In the genomic region with DNA sequence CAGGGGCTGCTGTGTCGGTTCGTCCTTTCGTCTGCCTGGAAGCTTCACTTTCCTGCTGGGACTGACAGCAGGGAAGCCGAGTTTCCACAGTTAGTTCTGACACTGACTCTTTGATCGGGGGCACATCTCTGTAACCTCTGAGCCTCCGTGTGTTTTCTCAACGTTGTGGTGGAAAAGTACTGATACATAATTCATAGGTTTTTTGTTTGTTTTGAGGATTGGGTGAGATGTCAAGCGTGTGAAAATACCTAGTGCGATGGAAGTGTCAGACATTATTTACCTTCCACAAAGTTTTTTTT, we compare ENCODE assay signal across 8 cellular contexts. TPM values are rescaled to one million over a fixed set of nuclear protein-coding genes. Genes with fewer than 3 reads are reported as not detected.
A peak's percentile ranks its signal among the peaks of the same experiment; 100 is the strongest.
DNase-seq lines count a peak whose midpoint lies in the region; ATAC-seq and TF ChIP-seq lines count a peak whose summit lies in the region.

No MANE protein-coding gene starts in this region.

- H3K27me3 Mint-ChIP-seq in CD4-positive, alpha-beta T cell, result no peaks in the 10 kb centered on the region

- POLR2A ChIA-PET in CD4-positive, alpha-beta T cell (lab: Charles Lee), result interaction anchor here (0.6 to 1.6 kb wide), 9 partner anchors 33 to 1754 kb away, joined by 3 to 10 read pairs (median 3); a partner anchor contains a TSS

- CTCF ChIA-PET in CD4-positive, alpha-beta T cell (lab: Charles Lee), result interaction anchor here (1.1 kb wide), 1 partner anchor 250 kb away, joined by 3 read pairs; no protein-coding TSS in a partner anchor

- H3K9me3 Mint-ChIP-seq in CD4-positive, alpha-beta T cell, result no peaks in the 10 kb centered on the region

- peaks cover 54% of the 10 kb centered on the region for H3K36me3 Mint-ChIP-seq in CD4-positive, alpha-beta T cell (ENCODE audit: low read depth)

- no peak for TF ChIP-seq POLR2A in right lobe of liver (IDR thresholded peaks at IDR 0.05)

- H3K4me1 Mint-ChIP-seq in CD4-positive, alpha-beta T cell (ENCODE audit: low read depth), result peaks cover 29% of the 10 kb centered on the region

- intact Hi-C loops in CD4-positive, alpha-beta T cell (cut with DNase I, micrococcal nuclease), result loop anchor here (2.0 to 10.0 kb wide), 5 partner anchors 24 to 1284 kb away; a partner anchor contains a TSS
- intact Hi-C loops in ascending aorta (cut with DNase I), result loop anchor here (2.0 to 10.0 kb wide), 3 partner anchors 32 to 554 kb away; a partner anchor contains a TSS
- intact Hi-C loops in right lobe of liver (cut with DNase I), result no loop called here

- WGBS in right lobe of liver (ENCODE audit: insufficient coverage, low coverage, low lambda C conversion rate, missing lambda C conversion rate), result 1% methylated on average over 9 of the region's 9 CpGs
- under 1% methylated on average over 9 of the region's 9 CpGs for WGBS in urinary bladder

- H3K9me3 ChIP-seq in CD4-positive, alpha-beta T cell (ENCODE audit: control insufficient read depth, low read length), result no peaks in the 10 kb centered on the region
- H3K9me3 ChIP-seq in ascending aorta (no peaks in the 10 kb centered on the region), right lobe of liver (no peaks in the 10 kb centered on the region)

- H3K36me3 ChIP-seq in ascending aorta (peaks cover 7 to 15% of the 10 kb centered on the region in 2 donors), right lobe of liver (peaks cover 0 to 20% (median 5%) of the 10 kb centered on the region in 4 donors), urinary bladder (ENCODE audit: insufficient read depth) (peaks cover 5% of the 10 kb centered on the region)

- no peak for ATAC-seq in CD4-positive, alpha-beta T cell (ENCODE audit: poor library complexity)
- ATAC-seq in HG03175 (IDR thresholded peaks at IDR 0.05; ENCODE audit: unreplicated experiment) (peak; percentile 5), right lobe of liver (peak in 3 of 4 donors; percentile 23 to 37 (median 24))

- no peaks in the 10 kb centered on the region for H3K27me3 ChIP-seq in CD4-positive, alpha-beta T cell (ENCODE audit: control insufficient read depth, insufficient read depth, low read length)
- no peaks in the 10 kb centered on the region for H3K27me3 ChIP-seq in ascending aorta
- H3K27me3 ChIP-seq in right lobe of liver, result no peaks in the 10 kb centered on the region

- DNase-seq in CD4-positive, alpha-beta T cell, result no peak
- DNase-seq in ascending aorta (ENCODE audit: low spot score in 2 of 2) (no peak), right lobe of liver (no peak), DMS79 treated with DMSO at 0.1 percent for 48 hours (lab: John Stamatoyannopoulos, UW) (no peak), NCI-H1105 (lab: John Stamatoyannopoulos, UW) (no peak), NCI-H2107 treated with DMSO at 0.1 percent for 48 hours (lab: John Stamatoyannopoulos, UW; ENCODE audit: unreplicated experiment) (no peak)

- peak overlapping the region; percentile 94 for H3K4me3 Mint-ChIP-seq in CD4-positive, alpha-beta T cell

- peak overlapping the region; percentile 98 for H3K27ac Mint-ChIP-seq in CD4-positive, alpha-beta T cell

- no peak for TF ChIP-seq CTCF in CD4-positive, alpha-beta T cell (IDR thresholded peaks at IDR 0.05)
- no peak for TF ChIP-seq CTCF in ascending aorta (IDR thresholded peaks at IDR 0.05)
- no peak for TF ChIP-seq CTCF in right lobe of liver (IDR thresholded peaks at IDR 0.05)

- H3K4me3 ChIP-seq in ascending aorta (peak overlapping the region; percentile 84 to 88), right lobe of liver (peak overlapping the region; percentile 79 to 99 (median 84)), urinary bladder (ENCODE audit: low read depth, low read length) (peak overlapping the region; percentile 91)

- peak overlapping the region; percentile 100 for H3K27ac ChIP-seq in CD4-positive, alpha-beta T cell (ENCODE audit: low read depth, low read length)
- H3K27ac ChIP-seq in ascending aorta (peak overlapping the region; percentile 93 to 96), right lobe of liver (peak overlapping the region; percentile 28 to 90 (median 85)), urinary bladder (ENCODE audit: low read depth) (peak overlapping the region; percentile 30)

- H3K4me1 ChIP-seq in ascending aorta (peaks cover 0 to 24% of the 10 kb centered on the region in 2 donors), right lobe of liver (peaks cover 0 to 15% (median 2%) of the 10 kb centered on the region in 4 donors), urinary bladder (ENCODE audit: insufficient read depth) (no peaks in the 10 kb centered on the region)

RNA-seq across cellular contexts. Expression of a gene that starts 0.5 kb away (rescaled TPM):
- total RNA-seq in CD4-positive, alpha-beta T cell, result 1 to 10 TPM; 6.3 to 6.6 TPM
- 5.2 TPM for total RNA-seq in ascending aorta
- 1 to 10 TPM; 4.2 to 5.4 (median 5.0) TPM for total RNA-seq in right lobe of liver
- 19.2 TPM for total RNA-seq in urinary bladder
- 5.3 TPM for polyA plus RNA-seq in urinary bladder

Comparison
In these comparisons a context has a peak if more than half of its experiments do, and no peak if none do; other contexts are left out.
1. H3K27ac ChIP-seq: peak in every context shown above with its lines; median percentile 100 in CD4-positive, alpha-beta T cell; 94 in ascending aorta; 85 in right lobe of liver; 30 in urinary bladder.
2. intact Hi-C loops: an anchor here in CD4-positive, alpha-beta T cell (2.0 to 10.0 kb wide) and ascending aorta (2.0 to 10.0 kb wide); none called in right lobe of liver.